20 cellular contexts compared by ENCODE assay signal in the genomic region with DNA sequence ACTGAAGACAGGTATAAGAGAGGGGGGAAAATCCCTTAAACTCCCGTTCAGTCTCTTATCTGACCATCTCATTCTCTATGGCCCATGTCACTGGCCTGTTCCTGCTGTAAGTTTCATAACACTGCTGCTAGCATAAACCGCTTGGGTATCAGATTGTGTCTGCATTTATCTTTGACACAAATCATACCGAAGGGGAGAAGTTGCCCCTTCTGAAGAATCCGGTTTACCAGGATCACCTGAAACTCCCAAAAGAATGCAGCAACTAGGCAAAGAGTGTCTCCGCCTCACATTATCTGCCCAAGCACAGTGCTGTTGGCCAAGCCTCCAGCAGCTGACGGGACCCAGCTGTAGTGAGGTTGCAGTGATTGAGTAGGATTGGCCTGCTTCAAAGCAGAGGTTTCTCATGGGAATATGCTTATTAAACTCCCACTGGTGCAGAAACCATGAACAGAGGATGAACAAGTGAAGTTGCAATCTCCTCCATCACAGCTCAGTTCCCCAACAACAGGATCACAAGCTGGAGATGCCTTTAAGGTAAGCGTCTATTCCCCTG.
DNase-seq lines count a peak whose midpoint lies in the region; ATAC-seq, FAIRE-seq and TF ChIP-seq lines count a peak whose summit lies in the region.
"Had no signal": no experiment of that assay in that cellular context is flagged by ENCODE, and none has a peak within 500 bp of the region (broad histone marks: within the 10 kb centered on the region; RNA-seq: fewer than 3 reads in every experiment).

No MANE protein-coding gene starts in this region.

- TF ChIP-seq CTCF in SU-DHL-6 (IDR thresholded peaks at IDR 0.05; ENCODE audit: insufficient read depth, low read length, poor library complexity, severe bottlenecking) = no peak

- no peaks in the 10 kb centered on the region for H3K27me3 ChIP-seq in SU-DHL-6 (ENCODE audit: low read length)
- no peaks in the 10 kb centered on the region for H3K27me3 ChIP-seq in effector memory CD4-positive, alpha-beta T cell (replicated peaks; ENCODE audit: control insufficient read depth, insufficient read depth, low read length, poor library complexity, severe bottlenecking)
- H3K27me3 ChIP-seq: gastrocnemius medialis, SJCRH30 had no signal

- no peaks in the 10 kb centered on the region for H3K9me2 ChIP-seq in SU-DHL-6 (replicated peaks; ENCODE audit: insufficient read depth, low read length)

- DNase-seq in GM12892 (ENCODE audit: insufficient read length) = no peak
- DNase-seq in effector memory CD4-positive, alpha-beta T cell = no peak
- DNase-seq in activated effector memory CD4-positive, alpha-beta T cell treated with anti-CD3 and anti-CD28 coated beads, Interleukin-2, amount 50 U/mL, for 16 hours = no peak
- DNase-seq: activated CD4-positive, alpha-beta T cell treated with anti-CD3 and anti-CD28 coated beads, Interleukin-2, amount 50 U/mL, for 4 hours; activated naive CD4-positive, alpha-beta T cell treated with Interleukin-2 at 50 U/mL for 16 hours; anterior cingulate cortex; caudate nucleus; CD4-positive, alpha-beta T cell; gastrocnemius medialis; KBM-7; kidney glomerular epithelial cell; natural killer cell; NCI-H510A; SJCRH30; stimulated activated naive CD4-positive, alpha-beta T cell had no signal

- peak overlapping the region; percentile 50 for H3K4me3 ChIP-seq in SU-DHL-6 (ENCODE audit: insufficient read depth, low read length, poor library complexity, severe bottlenecking)
- no peak overlapping the region for H3K4me3 ChIP-seq in effector memory CD4-positive, alpha-beta T cell (ENCODE audit: insufficient read depth, low read depth, low read length, poor library complexity, severe bottlenecking)
- H3K4me3 ChIP-seq: gastrocnemius medialis, SJCRH30 had no signal

- H3K36me3 ChIP-seq in SU-DHL-6 (ENCODE audit: low read length) = peaks cover 14% of the 10 kb centered on the region
- no peaks in the 10 kb centered on the region for H3K36me3 ChIP-seq in effector memory CD4-positive, alpha-beta T cell (ENCODE audit: control insufficient read depth, insufficient read depth, low read length)
- H3K36me3 ChIP-seq: gastrocnemius medialis, SJCRH30 had no signal

- H3K4me1 ChIP-seq in effector memory CD4-positive, alpha-beta T cell (ENCODE audit: control insufficient read depth, insufficient read depth, low read length, poor library complexity, severe bottlenecking) = no peaks in the 10 kb centered on the region
- H3K4me1 ChIP-seq: gastrocnemius medialis had no signal

- H3K4me2 ChIP-seq in SU-DHL-6 (ENCODE audit: low read depth, low read length, poor library complexity, severe bottlenecking) = peak overlapping the region; percentile 71

- no peaks in the 10 kb centered on the region for H3K9me3 ChIP-seq in SU-DHL-6 (ENCODE audit: insufficient read depth, low read length)
- no peaks in the 10 kb centered on the region for H3K9me3 ChIP-seq in effector memory CD4-positive, alpha-beta T cell (ENCODE audit: control insufficient read depth, low read length)
- H3K9me3 ChIP-seq: gastrocnemius medialis, SJCRH30 had no signal

- H3K9ac ChIP-seq in SU-DHL-6 (ENCODE audit: low read length) = peak overlapping the region; percentile 59

- peaks cover 12% of the 10 kb centered on the region; the same call in 1 of the 2 replicates for H3F3A ChIP-seq in SU-DHL-6 (ENCODE audit: insufficient read depth)

- no peak overlapping the region for H2AFZ ChIP-seq in SU-DHL-6 (ENCODE audit: low read depth, low read length, severe bottlenecking)

- H4K20me1 ChIP-seq in SU-DHL-6 (ENCODE audit: low read depth, low read length) = no peaks in the 10 kb centered on the region

- H3K79me2 ChIP-seq in SU-DHL-6 (ENCODE audit: insufficient read depth, low read length) = peaks cover 47% of the 10 kb centered on the region

- peak overlapping the region; percentile 84 for H3K27ac ChIP-seq in SU-DHL-6 (ENCODE audit: low read depth, low read length)
- no peak overlapping the region for H3K27ac ChIP-seq in effector memory CD4-positive, alpha-beta T cell (ENCODE audit: insufficient read depth, low read length, poor library complexity, severe bottlenecking)
- H3K27ac ChIP-seq: gastrocnemius medialis, SJCRH30 had no signal

- peak; percentile 58 for ATAC-seq in GM19438 (IDR thresholded peaks at IDR 0.05; ENCODE audit: low read depth, unreplicated experiment)
- peak; percentile 63 for ATAC-seq in HG03025 (IDR thresholded peaks at IDR 0.05; ENCODE audit: low FRiP score, unreplicated experiment)
- ATAC-seq in GM19395 (IDR thresholded peaks at IDR 0.05; ENCODE audit: unreplicated experiment) = no peak
- no peak for ATAC-seq in GM21619 (IDR thresholded peaks at IDR 0.05; ENCODE audit: unreplicated experiment)
- ATAC-seq: gastrocnemius medialis, natural killer cell had no signal

- FAIRE-seq in GM12892 (lab: Jason Lieb, UNC) = peak; percentile 71

- TF ChIP-seq POLR2A in GM12892 (IDR thresholded peaks at IDR 0.05; ENCODE audit: low read depth, low read length) = no peak

Comparison
In these comparisons a context has a peak if more than half of its experiments do, and no peak if none do; other contexts are left out.
1. ATAC-seq: peak in GM19438 (single experiment) and HG03025 (single experiment); none in GM19395 (single experiment) and GM21619 (single experiment).